In the genomic region with DNA sequence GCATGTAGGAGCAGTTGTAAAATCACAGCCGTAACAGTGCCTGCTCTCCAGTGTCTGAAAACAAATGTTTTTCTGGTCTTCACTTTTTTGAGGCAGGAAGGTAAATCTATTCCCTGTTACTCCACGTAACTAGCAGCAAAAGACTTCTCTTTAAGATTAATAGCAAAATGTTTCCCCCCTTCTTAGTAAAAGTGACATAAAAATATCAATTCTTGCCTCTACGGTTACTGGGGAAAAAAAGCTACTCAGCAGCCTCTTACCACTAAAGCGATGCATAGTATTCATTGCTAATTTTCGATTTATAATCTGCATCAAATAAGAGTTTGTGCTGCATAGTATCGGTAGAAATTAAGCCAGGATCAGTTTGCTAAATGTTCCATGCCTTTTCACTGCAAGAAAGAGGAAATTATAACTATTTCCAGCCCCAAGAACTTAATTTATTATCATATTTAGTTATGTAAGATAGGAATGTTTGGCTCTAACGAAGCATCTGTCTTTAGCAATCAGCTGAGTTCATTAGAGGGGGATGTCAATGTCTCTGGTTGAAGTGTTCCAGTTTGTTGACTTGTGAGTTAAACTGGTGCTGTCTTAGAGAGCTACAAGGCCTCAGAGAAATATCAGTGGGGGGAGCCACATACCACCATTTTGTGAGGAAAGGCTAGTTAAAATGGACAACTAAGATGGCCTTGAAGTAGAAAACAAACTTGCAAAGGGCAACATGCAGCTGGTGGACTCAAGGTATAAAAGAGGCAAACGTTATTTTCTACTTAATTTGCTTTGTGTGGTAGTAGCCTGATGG, we compare ENCODE assay signal across 1 cellular context.
TF ChIP-seq lines count a peak whose summit lies in the region.

No MANE protein-coding gene starts in this region.

TF ChIP-seq in HepG2, 621 proteins besides CTCF, POLR2A, EP300 and RAD21 (continued from another document and continues in another):
- TF ChIP-seq HDAC1 (CRISPR knock-in tag; IDR thresholded peaks at IDR 0.05) (no peak), ZFYVE20 (CRISPR knock-in tag; IDR thresholded peaks at IDR 0.05; ENCODE audit: borderline replicate concordance, low read depth) (no peak), ZNF83 (CRISPR knock-in tag; IDR thresholded peaks at IDR 0.05; ENCODE audit: borderline replicate concordance) (no peak), ZNF563 (CRISPR knock-in tag; IDR thresholded peaks at IDR 0.05) (no peak), ARNT (IDR thresholded peaks at IDR 0.05) (no peak), SALL1 (CRISPR knock-in tag; IDR thresholded peaks at IDR 0.05) (no peak), ZNF326 (CRISPR knock-in tag; IDR thresholded peaks at IDR 0.05; ENCODE audit: borderline replicate concordance) (no peak), KMT2A (CRISPR knock-in tag; IDR thresholded peaks at IDR 0.05) (no peak), ZFP90 (CRISPR knock-in tag; IDR thresholded peaks at IDR 0.05; ENCODE audit: borderline replicate concordance) (no peak), DNMT3B (CRISPR knock-in tag; conservative IDR thresholded peaks at IDR 0.05) (no peak), ZNF24 (IDR thresholded peaks at IDR 0.05) (no peak), ZNF264 (CRISPR knock-in tag; IDR thresholded peaks at IDR 0.05) (0 out of 2 replicates have a peak, but pooled peaks have one; percentile 33), NRL (CRISPR knock-in tag; IDR thresholded peaks at IDR 0.05; ENCODE audit: borderline replicate concordance) (no peak), PTBP1 (IDR thresholded peaks at IDR 0.05; ENCODE audit: low read depth, low read length, poor library complexity, severe bottlenecking) (no peak), ZBTB20 (CRISPR knock-in tag; IDR thresholded peaks at IDR 0.05; ENCODE audit: borderline replicate concordance, low read depth) (no peak), ZNF652 (CRISPR knock-in tag; IDR thresholded peaks at IDR 0.05; ENCODE audit: borderline replicate concordance, low read depth) (peak; percentile 4), IKZF1 (IDR thresholded peaks at IDR 0.05) (no peak), ZNF839 (CRISPR knock-in tag; IDR thresholded peaks at IDR 0.05; ENCODE audit: borderline replicate concordance) (no peak)
- TF ChIP-seq, protein P1, sequence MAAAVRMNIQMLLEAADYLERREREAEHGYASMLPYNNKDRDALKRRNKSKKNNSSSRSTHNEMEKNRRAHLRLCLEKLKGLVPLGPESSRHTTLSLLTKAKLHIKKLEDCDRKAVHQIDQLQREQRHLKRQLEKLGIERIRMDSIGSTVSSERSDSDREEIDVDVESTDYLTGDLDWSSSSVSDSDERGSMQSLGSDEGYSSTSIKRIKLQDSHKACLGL (CRISPR knock-in tag; IDR thresholded peaks at IDR 0.05), result no peak
- TF ChIP-seq, protein P2, sequence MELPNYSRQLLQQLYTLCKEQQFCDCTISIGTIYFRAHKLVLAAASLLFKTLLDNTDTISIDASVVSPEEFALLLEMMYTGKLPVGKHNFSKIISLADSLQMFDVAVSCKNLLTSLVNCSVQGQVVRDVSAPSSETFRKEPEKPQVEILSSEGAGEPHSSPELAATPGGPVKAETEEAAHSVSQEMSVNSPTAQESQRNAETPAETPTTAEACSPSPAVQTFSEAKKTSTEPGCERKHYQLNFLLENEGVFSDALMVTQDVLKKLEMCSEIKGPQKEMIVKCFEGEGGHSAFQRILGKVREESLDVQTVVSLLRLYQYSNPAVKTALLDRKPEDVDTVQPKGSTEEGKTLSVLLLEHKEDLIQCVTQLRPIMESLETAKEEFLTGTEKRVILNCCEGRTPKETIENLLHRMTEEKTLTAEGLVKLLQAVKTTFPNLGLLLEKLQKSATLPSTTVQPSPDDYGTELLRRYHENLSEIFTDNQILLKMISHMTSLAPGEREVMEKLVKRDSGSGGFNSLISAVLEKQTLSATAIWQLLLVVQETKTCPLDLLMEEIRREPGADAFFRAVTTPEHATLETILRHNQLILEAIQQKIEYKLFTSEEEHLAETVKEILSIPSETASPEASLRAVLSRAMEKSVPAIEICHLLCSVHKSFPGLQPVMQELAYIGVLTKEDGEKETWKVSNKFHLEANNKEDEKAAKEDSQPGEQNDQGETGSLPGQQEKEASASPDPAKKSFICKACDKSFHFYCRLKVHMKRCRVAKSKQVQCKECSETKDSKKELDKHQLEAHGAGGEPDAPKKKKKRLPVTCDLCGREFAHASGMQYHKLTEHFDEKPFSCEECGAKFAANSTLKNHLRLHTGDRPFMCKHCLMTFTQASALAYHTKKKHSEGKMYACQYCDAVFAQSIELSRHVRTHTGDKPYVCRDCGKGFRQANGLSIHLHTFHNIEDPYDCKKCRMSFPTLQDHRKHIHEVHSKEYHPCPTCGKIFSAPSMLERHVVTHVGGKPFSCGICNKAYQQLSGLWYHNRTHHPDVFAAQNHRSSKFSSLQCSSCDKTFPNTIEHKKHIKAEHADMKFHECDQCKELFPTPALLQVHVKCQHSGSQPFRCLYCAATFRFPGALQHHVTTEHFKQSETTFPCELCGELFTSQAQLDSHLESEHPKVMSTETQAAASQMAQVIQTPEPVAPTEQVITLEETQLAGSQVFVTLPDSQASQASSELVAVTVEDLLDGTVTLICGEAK (IDR thresholded peaks at IDR 0.05), result no peak
- TF ChIP-seq, protein P2 (CRISPR knock-in tag; IDR thresholded peaks at IDR 0.05), result no peak
- TF ChIP-seq, protein P3, sequence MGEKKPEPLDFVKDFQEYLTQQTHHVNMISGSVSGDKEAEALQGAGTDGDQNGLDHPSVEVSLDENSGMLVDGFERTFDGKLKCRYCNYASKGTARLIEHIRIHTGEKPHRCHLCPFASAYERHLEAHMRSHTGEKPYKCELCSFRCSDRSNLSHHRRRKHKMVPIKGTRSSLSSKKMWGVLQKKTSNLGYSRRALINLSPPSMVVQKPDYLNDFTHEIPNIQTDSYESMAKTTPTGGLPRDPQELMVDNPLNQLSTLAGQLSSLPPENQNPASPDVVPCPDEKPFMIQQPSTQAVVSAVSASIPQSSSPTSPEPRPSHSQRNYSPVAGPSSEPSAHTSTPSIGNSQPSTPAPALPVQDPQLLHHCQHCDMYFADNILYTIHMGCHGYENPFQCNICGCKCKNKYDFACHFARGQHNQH (CRISPR knock-in tag; IDR thresholded peaks at IDR 0.05), result no peak
- TF ChIP-seq, protein P4, sequence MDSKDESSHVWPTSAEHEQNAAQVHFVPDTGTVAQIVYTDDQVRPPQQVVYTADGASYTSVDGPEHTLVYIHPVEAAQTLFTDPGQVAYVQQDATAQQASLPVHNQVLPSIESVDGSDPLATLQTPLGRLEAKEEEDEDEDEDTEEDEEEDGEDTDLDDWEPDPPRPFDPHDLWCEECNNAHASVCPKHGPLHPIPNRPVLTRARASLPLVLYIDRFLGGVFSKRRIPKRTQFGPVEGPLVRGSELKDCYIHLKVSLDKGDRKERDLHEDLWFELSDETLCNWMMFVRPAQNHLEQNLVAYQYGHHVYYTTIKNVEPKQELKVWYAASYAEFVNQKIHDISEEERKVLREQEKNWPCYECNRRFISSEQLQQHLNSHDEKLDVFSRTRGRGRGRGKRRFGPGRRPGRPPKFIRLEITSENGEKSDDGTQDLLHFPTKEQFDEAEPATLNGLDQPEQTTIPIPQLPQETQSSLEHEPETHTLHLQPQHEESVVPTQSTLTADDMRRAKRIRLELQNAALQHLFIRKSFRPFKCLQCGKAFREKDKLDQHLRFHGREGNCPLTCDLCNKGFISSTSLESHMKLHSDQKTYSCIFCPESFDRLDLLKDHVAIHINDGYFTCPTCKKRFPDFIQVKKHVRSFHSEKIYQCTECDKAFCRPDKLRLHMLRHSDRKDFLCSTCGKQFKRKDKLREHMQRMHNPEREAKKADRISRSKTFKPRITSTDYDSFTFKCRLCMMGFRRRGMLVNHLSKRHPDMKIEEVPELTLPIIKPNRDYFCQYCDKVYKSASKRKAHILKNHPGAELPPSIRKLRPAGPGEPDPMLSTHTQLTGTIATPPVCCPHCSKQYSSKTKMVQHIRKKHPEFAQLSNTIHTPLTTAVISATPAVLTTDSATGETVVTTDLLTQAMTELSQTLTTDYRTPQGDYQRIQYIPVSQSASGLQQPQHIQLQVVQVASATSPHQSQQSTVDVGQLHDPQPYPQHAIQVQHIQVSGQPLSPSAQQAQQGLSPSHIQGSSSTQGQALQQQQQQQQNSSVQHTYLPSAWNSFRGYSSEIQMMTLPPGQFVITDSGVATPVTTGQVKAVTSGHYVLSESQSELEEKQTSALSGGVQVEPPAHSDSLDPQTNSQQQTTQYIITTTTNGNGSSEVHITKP (CRISPR knock-in tag; IDR thresholded peaks at IDR 0.05; ENCODE audit: low read depth), result no peak
- TF ChIP-seq, protein P5, sequence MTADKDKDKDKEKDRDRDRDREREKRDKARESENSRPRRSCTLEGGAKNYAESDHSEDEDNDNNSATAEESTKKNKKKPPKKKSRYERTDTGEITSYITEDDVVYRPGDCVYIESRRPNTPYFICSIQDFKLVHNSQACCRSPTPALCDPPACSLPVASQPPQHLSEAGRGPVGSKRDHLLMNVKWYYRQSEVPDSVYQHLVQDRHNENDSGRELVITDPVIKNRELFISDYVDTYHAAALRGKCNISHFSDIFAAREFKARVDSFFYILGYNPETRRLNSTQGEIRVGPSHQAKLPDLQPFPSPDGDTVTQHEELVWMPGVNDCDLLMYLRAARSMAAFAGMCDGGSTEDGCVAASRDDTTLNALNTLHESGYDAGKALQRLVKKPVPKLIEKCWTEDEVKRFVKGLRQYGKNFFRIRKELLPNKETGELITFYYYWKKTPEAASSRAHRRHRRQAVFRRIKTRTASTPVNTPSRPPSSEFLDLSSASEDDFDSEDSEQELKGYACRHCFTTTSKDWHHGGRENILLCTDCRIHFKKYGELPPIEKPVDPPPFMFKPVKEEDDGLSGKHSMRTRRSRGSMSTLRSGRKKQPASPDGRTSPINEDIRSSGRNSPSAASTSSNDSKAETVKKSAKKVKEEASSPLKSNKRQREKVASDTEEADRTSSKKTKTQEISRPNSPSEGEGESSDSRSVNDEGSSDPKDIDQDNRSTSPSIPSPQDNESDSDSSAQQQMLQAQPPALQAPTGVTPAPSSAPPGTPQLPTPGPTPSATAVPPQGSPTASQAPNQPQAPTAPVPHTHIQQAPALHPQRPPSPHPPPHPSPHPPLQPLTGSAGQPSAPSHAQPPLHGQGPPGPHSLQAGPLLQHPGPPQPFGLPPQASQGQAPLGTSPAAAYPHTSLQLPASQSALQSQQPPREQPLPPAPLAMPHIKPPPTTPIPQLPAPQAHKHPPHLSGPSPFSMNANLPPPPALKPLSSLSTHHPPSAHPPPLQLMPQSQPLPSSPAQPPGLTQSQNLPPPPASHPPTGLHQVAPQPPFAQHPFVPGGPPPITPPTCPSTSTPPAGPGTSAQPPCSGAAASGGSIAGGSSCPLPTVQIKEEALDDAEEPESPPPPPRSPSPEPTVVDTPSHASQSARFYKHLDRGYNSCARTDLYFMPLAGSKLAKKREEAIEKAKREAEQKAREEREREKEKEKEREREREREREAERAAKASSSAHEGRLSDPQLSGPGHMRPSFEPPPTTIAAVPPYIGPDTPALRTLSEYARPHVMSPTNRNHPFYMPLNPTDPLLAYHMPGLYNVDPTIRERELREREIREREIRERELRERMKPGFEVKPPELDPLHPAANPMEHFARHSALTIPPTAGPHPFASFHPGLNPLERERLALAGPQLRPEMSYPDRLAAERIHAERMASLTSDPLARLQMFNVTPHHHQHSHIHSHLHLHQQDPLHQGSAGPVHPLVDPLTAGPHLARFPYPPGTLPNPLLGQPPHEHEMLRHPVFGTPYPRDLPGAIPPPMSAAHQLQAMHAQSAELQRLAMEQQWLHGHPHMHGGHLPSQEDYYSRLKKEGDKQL (CRISPR knock-in tag; IDR thresholded peaks at IDR 0.05; ENCODE audit: low read depth), result no peak
- TF ChIP-seq, protein P6, sequence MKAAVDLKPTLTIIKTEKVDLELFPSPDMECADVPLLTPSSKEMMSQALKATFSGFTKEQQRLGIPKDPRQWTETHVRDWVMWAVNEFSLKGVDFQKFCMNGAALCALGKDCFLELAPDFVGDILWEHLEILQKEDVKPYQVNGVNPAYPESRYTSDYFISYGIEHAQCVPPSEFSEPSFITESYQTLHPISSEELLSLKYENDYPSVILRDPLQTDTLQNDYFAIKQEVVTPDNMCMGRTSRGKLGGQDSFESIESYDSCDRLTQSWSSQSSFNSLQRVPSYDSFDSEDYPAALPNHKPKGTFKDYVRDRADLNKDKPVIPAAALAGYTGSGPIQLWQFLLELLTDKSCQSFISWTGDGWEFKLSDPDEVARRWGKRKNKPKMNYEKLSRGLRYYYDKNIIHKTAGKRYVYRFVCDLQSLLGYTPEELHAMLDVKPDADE (CRISPR knock-in tag; IDR thresholded peaks at IDR 0.05), result no peak
